ENCODE assay signal across 23 cellular contexts in the genomic region with DNA sequence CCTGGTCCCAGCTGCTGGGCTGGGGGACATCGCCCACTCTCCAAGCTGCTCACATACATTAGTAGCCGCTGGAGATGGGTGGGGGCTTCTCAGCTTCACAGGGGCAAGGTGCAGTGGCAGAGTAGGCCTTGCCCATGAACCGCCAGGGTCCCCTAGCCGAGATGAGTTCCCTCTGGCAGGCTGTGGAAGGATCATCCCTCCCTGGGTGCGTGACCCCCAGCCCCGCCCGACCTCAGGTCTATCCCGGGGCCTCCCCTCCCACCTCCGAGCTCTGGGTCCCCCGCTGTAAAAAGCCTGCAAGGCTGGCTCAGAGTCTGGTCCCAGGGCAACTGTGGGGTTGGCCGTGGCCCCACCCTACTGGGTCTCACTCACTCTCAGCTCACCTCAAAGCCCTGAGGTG. TPM values are rescaled to one million over a fixed set of nuclear protein-coding genes. Genes with fewer than 3 reads are reported as not detected.
"Had no signal": no experiment of that assay in that cellular context is flagged by ENCODE, and none has a peak within 500 bp of the region (broad histone marks: within the 10 kb centered on the region; RNA-seq: fewer than 3 reads in every experiment).

No MANE protein-coding gene starts in this region.

- H3K27me3 ChIP-seq: SJSA1 had no signal

- H3K4me3 Mint-ChIP-seq: IgD-negative memory B cell had no signal

- H3K4me3 ChIP-seq: K562, SJSA1, SK-N-MC had no signal

- H3K27ac ChIP-seq: HL-60, KMS-11, SJSA1, SK-N-MC had no signal

- H3K9ac ChIP-seq: KMS-11 had no signal

- H3K27ac Mint-ChIP-seq: IgD-negative memory B cell had no signal

- H3K9me3 ChIP-seq: SJSA1 had no signal

- H3K4me1 ChIP-seq: SJSA1 had no signal

- DNase-seq: Kasumi-1, MM.1S, NCI-H1092 treated with DMSO at 0.1 percent for 48 hours, NCI-H1436, NCI-H187, NCI-H2029, NCI-H2081 treated with DMSO at 0.1 percent for 48 hours, NCI-H2171, NCI-H226, NCI-H446, NCI-H510A, NCI-H524 treated with DMSO at 0.1 percent for 48 hours, NCI-H774, Right ventricle myocardium superior, RPMI8226, SIG-M5 had no signal

- ATAC-seq: K562 had no signal

- H3K36me3 ChIP-seq: SJSA1 had no signal

- H3K36me3 Mint-ChIP-seq: IgD-negative memory B cell had no signal

- H3K4me2 ChIP-seq: KMS-11 had no signal

RNA-seq across cellular contexts. Expression of gene MRGPRF, which starts 20.4 kb away (rescaled TPM):
- total RNA-seq: K562, M059J had no signal
- polyA plus RNA-seq: IgD-negative memory B cell, K562 had no signal

RNA-seq across cellular contexts. Expression of gene MRGPRD, which starts 52.6 kb away (rescaled TPM):
- total RNA-seq: K562, M059J, Right ventricle myocardium superior, SJSA1 had no signal
- polyA plus RNA-seq: IgD-negative memory B cell, K562 had no signal
